In genomic region chr7:50939026-50939425, GRCh38 we compare ENCODE assay signal across 19 cellular contexts.
A peak's percentile ranks its signal among the peaks of the same experiment; 100 is the strongest.
DNase-seq lines count a peak whose midpoint lies in the region; ATAC-seq and TF ChIP-seq lines count a peak whose summit lies in the region.
"Had no signal": no experiment of that assay in that cellular context is flagged by ENCODE, and none has a peak within 500 bp of the region (broad histone marks: within the 10 kb centered on the region; RNA-seq: fewer than 3 reads in every experiment).

No MANE protein-coding gene starts in this region.

- H3K18ac ChIP-seq in IMR-90 (ENCODE audit: low read depth, low read length) = no peak overlapping the region

- no peaks in the 10 kb centered on the region for H3K9me1 ChIP-seq in IMR-90 (ENCODE audit: insufficient read depth, low read length)

- H3K9me3 ChIP-seq in IMR-90 (ENCODE audit: control insufficient read depth, insufficient read depth, low read length) = no peaks in the 10 kb centered on the region
- H3K9me3 ChIP-seq in neural progenitor cell (ENCODE audit: low read depth) = no peaks in the 10 kb centered on the region
- H3K9me3 ChIP-seq in transverse colon = no peaks in the 10 kb centered on the region
- no peaks in the 10 kb centered on the region for H3K9me3 ChIP-seq in CD8-positive, alpha-beta memory T cell (ENCODE audit: low read length)
- H3K9me3 ChIP-seq in lower lobe of right lung = no peaks in the 10 kb centered on the region
- H3K9me3 ChIP-seq: colonic mucosa, Peyer's patch had no signal

- H2BK5ac ChIP-seq in IMR-90 (ENCODE audit: low read depth, low read length, poor library complexity, severe bottlenecking) = no peak overlapping the region

- no peaks in the 10 kb centered on the region for H3F3A ChIP-seq in neural progenitor cell (ENCODE audit: low read depth)

- H3K27me3 Mint-ChIP-seq in neural progenitor cell (ENCODE audit: insufficient read depth, low read depth) = peaks cover 3% of the 10 kb centered on the region
- H3K27me3 Mint-ChIP-seq in CD8-positive, alpha-beta memory T cell = peaks cover 18 to 43% of the 10 kb centered on the region in 2 donors

- dilution Hi-C loops in IMR-90 (cut with HindIII; ENCODE audit: low sequenced_read_pairs, unreplicated experiment) = no loop called here

- POLR2A ChIA-PET in IMR-90 (lab: Charles Lee; ENCODE audit: unreplicated experiment) = no interaction called here
- POLR2A ChIA-PET in CD8-positive, alpha-beta memory T cell (lab: Charles Lee) = no interaction called here

- in situ Hi-C loops in IMR-90 (cut with MboI; ENCODE audit: low sequenced_read_pairs) (no loop called here), transverse colon (cut with MboI; ENCODE audit: low pct_ligation_motif_present in 1 of 4, low pct_unique_long_range_greater_than_20kb in 1 of 4, low sequenced_read_pairs in 3 of 4) (no loop called here)

- H3K4me3 Mint-ChIP-seq in neural progenitor cell = no peak overlapping the region
- no peak overlapping the region for H3K4me3 Mint-ChIP-seq in CD8-positive, alpha-beta memory T cell
- H3K4me3 Mint-ChIP-seq: activated CD4-positive, alpha-beta memory T cell treated with anti-CD3 and anti-CD28 coated beads for 36 hours; activated T-cell treated with anti-CD3 and anti-CD28 coated beads, Interleukin-2, amount 50 U/mL, for 24 hours; B cell; HFFc6; natural killer cell treated with Interleukin-12 subunit alpha and Interleukin-12 subunit beta and Interleukin-15 and Interleukin-18, amount 100 ng/mL, for 72 hours had no signal

- H2BK15ac ChIP-seq in IMR-90 (ENCODE audit: low read depth, low read length) = no peak overlapping the region

- no peak overlapping the region for H3K4me3 ChIP-seq in IMR-90 (ENCODE audit: insufficient read depth, low read depth, low read length)
- no peak overlapping the region for H3K4me3 ChIP-seq in choroid plexus epithelial cell (ENCODE audit: low read depth, low read length)
- H3K4me3 ChIP-seq in neural progenitor cell = no peak overlapping the region
- H3K4me3 ChIP-seq in transverse colon = no peak overlapping the region
- no peak overlapping the region for H3K4me3 ChIP-seq in CD8-positive, alpha-beta memory T cell (ENCODE audit: low read length)
- H3K4me3 ChIP-seq in lower lobe of right lung = no peak overlapping the region
- H3K4me3 ChIP-seq: colonic mucosa, gastroesophageal sphincter, Peyer's patch, right atrium auricular region had no signal

- H2AK9ac ChIP-seq in IMR-90 (replicated peaks; ENCODE audit: low read depth, low read length, poor library complexity) = no peak overlapping the region

- no peak overlapping the region for H3K56ac ChIP-seq in IMR-90 (ENCODE audit: extremely low read depth, insufficient read depth, low read length)

- H3K9me3 Mint-ChIP-seq in neural progenitor cell = peaks cover 8% of the 10 kb centered on the region
- H3K9me3 Mint-ChIP-seq in CD8-positive, alpha-beta memory T cell = peaks cover 0 to 18% (median 2%) of the 10 kb centered on the region in 5 donors
- H3K9me3 Mint-ChIP-seq: activated CD4-positive, alpha-beta memory T cell treated with anti-CD3 and anti-CD28 coated beads for 36 hours; HFFc6 had no signal

- no peak overlapping the region for H2AK5ac ChIP-seq in IMR-90 (ENCODE audit: low read depth, low read length)

- H3K4me2 ChIP-seq in IMR-90 (ENCODE audit: low read depth, low read length) (no peak overlapping the region), neural progenitor cell (no peak overlapping the region)

- TF ChIP-seq EP300 in transverse colon (IDR thresholded peaks at IDR 0.05; ENCODE audit: low read depth) = no peak

- no peaks in the 10 kb centered on the region for H3K79me2 ChIP-seq in neural progenitor cell (ENCODE audit: low read depth)

- H3K4me1 Mint-ChIP-seq in neural progenitor cell = peaks cover 6% of the 10 kb centered on the region
- H3K4me1 Mint-ChIP-seq in CD8-positive, alpha-beta memory T cell = no peaks in the 10 kb centered on the region
- H3K4me1 Mint-ChIP-seq: B cell had no signal

- no peak for TF ChIP-seq POLR2A in IMR-90 (IDR thresholded peaks at IDR 0.05; ENCODE audit: low read depth, low read length)
- TF ChIP-seq POLR2A in transverse colon (IDR thresholded peaks at IDR 0.05) = no peak

- H4K20me1 ChIP-seq in IMR-90 (ENCODE audit: insufficient read depth, low read length) (no peaks in the 10 kb centered on the region), neural progenitor cell (ENCODE audit: low read depth) (no peaks in the 10 kb centered on the region)

- no TSS peak for BruUV-seq in IMR-90 (replicated peaks; lab: Mats Ljungman, UMichigan)

- no peak overlapping the region for H3K4ac ChIP-seq in IMR-90 (ENCODE audit: low read depth, low read length)

- whole genome bisulfite sequencing in IMR-90 (ENCODE audit: extremely low coverage in 2 of 2, insufficient read length in 1 of 2), 2 experiments = 0% methylated on average over 2 of the region's 4 CpGs; no CpG with 5 or more reads in 1 of the 2 experiments
- 52 to 88% methylated on average over 1 to 4 of the region's 4 CpGs for WGBS in transverse colon (ENCODE audit: low coverage in 1 of 2), 2 donors

- no peak overlapping the region for H4K8ac ChIP-seq in IMR-90 (ENCODE audit: low read depth in 2 of 2, low read length in 2 of 2)

- no peak overlapping the region for H2BK120ac ChIP-seq in IMR-90 (ENCODE audit: low read depth, low read length)

- no peak overlapping the region for H3K27ac ChIP-seq in IMR-90 (ENCODE audit: insufficient read depth, low read length)
- H3K27ac ChIP-seq in neural progenitor cell = no peak overlapping the region
- H3K27ac ChIP-seq in transverse colon = no peak overlapping the region
- no peak overlapping the region for H3K27ac ChIP-seq in CD8-positive, alpha-beta memory T cell (ENCODE audit: low read depth, low read length)
- no peak overlapping the region for H3K27ac ChIP-seq in lower lobe of right lung
- H3K27ac ChIP-seq: colonic mucosa, gastroesophageal sphincter, Peyer's patch, right atrium auricular region had no signal

- H4K91ac ChIP-seq in IMR-90 (ENCODE audit: insufficient read depth, low read depth, low read length) = no peak overlapping the region

- H3K4me1 ChIP-seq in IMR-90 (ENCODE audit: control insufficient read depth, insufficient read depth, low read length) = no peaks in the 10 kb centered on the region
- no peaks in the 10 kb centered on the region for H3K4me1 ChIP-seq in neural progenitor cell
- no peaks in the 10 kb centered on the region for H3K4me1 ChIP-seq in transverse colon
- no peaks in the 10 kb centered on the region for H3K4me1 ChIP-seq in CD8-positive, alpha-beta memory T cell (ENCODE audit: insufficient read depth, low read length)
- H3K4me1 ChIP-seq in lower lobe of right lung = no peaks in the 10 kb centered on the region
- H3K4me1 ChIP-seq: colonic mucosa, gastroesophageal sphincter, Peyer's patch, right atrium auricular region had no signal

- DNase-seq in DMS 273 (lab: John Stamatoyannopoulos, UW; ENCODE audit: unreplicated experiment) = peak; percentile 71
- peak; percentile 16 for DNase-seq in IMR-90
- peak; percentile 48 for DNase-seq in choroid plexus epithelial cell (ENCODE audit: low read depth)
- DNase-seq in neural progenitor cell (ENCODE audit: low spot score) = no peak
- DNase-seq in transverse colon = no peak
- no peak for DNase-seq in CD8-positive, alpha-beta memory T cell
- no peak for DNase-seq in activated gamma-delta T cell treated with Interleukin-2 at 50 U/mL for 16 hours
- DNase-seq in lower lobe of right lung = no peak
- DNase-seq: activated CD4-positive, alpha-beta memory T cell treated with anti-CD3 and anti-CD28 coated beads for 36 hours; activated T-cell treated with anti-CD3 and anti-CD28 coated beads, Interleukin-2, amount 50 U/mL, for 24 hours; colonic mucosa; HFFc6; NCI-H2029 treated with DMSO at 0.1 percent for 48 hours; Peyer's patch; stimulated activated CD4-positive, alpha-beta T cell treated with anti-CD3 and anti-CD28 coated beads, Interleukin-1b, Interleukin-23, amount 100 ng/mL, for 48 hours had no signal

- H3K27ac Mint-ChIP-seq in neural progenitor cell = peak overlapping the region; percentile 57
- H3K27ac Mint-ChIP-seq in CD8-positive, alpha-beta memory T cell = no peak overlapping the region
- H3K27ac Mint-ChIP-seq: activated CD4-positive, alpha-beta memory T cell treated with anti-CD3 and anti-CD28 coated beads for 36 hours; activated T-cell treated with anti-CD3 and anti-CD28 coated beads, Interleukin-2, amount 50 U/mL, for 24 hours; B cell; HFFc6; natural killer cell treated with Interleukin-12 subunit alpha and Interleukin-12 subunit beta and Interleukin-15 and Interleukin-18, amount 100 ng/mL, for 72 hours had no signal

- no peaks in the 10 kb centered on the region for H3K36me3 Mint-ChIP-seq in neural progenitor cell
- no peaks in the 10 kb centered on the region for H3K36me3 Mint-ChIP-seq in CD8-positive, alpha-beta memory T cell
- H3K36me3 Mint-ChIP-seq: activated CD4-positive, alpha-beta memory T cell treated with anti-CD3 and anti-CD28 coated beads for 36 hours had no signal

- no peaks in the 10 kb centered on the region for H3K36me3 ChIP-seq in IMR-90 (ENCODE audit: control insufficient read depth, insufficient read depth, low read length)
- no peaks in the 10 kb centered on the region for H3K36me3 ChIP-seq in neural progenitor cell
- H3K36me3 ChIP-seq in transverse colon = no peaks in the 10 kb centered on the region
- no peaks in the 10 kb centered on the region for H3K36me3 ChIP-seq in CD8-positive, alpha-beta memory T cell (ENCODE audit: insufficient read depth, low read length)
- H3K36me3 ChIP-seq in lower lobe of right lung = no peaks in the 10 kb centered on the region
- H3K36me3 ChIP-seq: colonic mucosa, gastroesophageal sphincter, Peyer's patch, right atrium auricular region had no signal

- no peak overlapping the region for H3K14ac ChIP-seq in IMR-90 (replicated peaks; ENCODE audit: low read depth, low read length)

- H3K79me1 ChIP-seq in IMR-90 (ENCODE audit: low read depth in 1 of 2, low read length in 2 of 2) = no peaks in the 10 kb centered on the region

- intact Hi-C loops in IMR-90 (cut with micrococcal nuclease) (no loop called here), transverse colon (cut with DNase I; ENCODE audit: low total_unique reads) (no loop called here), lower lobe of right lung (cut with DNase I) (no loop called here)

- no peak overlapping the region for H3K9ac ChIP-seq in IMR-90 (ENCODE audit: low read depth, low read length)
- H3K9ac ChIP-seq in neural progenitor cell = no peak overlapping the region

- CTCF ChIA-PET in IMR-90 (lab: Yijun Ruan, JAX) = no interaction called here
- CTCF ChIA-PET in CD8-positive, alpha-beta memory T cell (lab: Charles Lee) = no interaction called here

- no peak overlapping the region for H4K5ac ChIP-seq in IMR-90 (ENCODE audit: low read depth, low read length)

- no peak overlapping the region for H2BK20ac ChIP-seq in IMR-90 (ENCODE audit: low read depth, low read length)

- TF ChIP-seq RAD21 in IMR-90 (IDR thresholded peaks at IDR 0.05; ENCODE audit: low read length) = no peak

- H3K27me3 ChIP-seq in IMR-90 (ENCODE audit: control insufficient read depth, insufficient read depth, low read length) = peaks cover 2% of the 10 kb centered on the region
- no peaks in the 10 kb centered on the region for H3K27me3 ChIP-seq in neural progenitor cell
- no peaks in the 10 kb centered on the region for H3K27me3 ChIP-seq in transverse colon
- H3K27me3 ChIP-seq in CD8-positive, alpha-beta memory T cell (ENCODE audit: insufficient read depth, low read length, poor library complexity, severe bottlenecking) = no peaks in the 10 kb centered on the region
- H3K27me3 ChIP-seq in lower lobe of right lung (ENCODE audit: low read depth) = no peaks in the 10 kb centered on the region
- H3K27me3 ChIP-seq: colonic mucosa, gastroesophageal sphincter, Peyer's patch, right atrium auricular region had no signal

- ATAC-seq in IMR-90 (ENCODE audit: low read depth) = no peak
- no peak for ATAC-seq in lower lobe of right lung
- ATAC-seq: gastroesophageal sphincter; natural killer cell treated with Interleukin-12 subunit alpha and Interleukin-12 subunit beta and Interleukin-15 and Interleukin-18, amount 100 ng/mL, for 72 hours had no signal

- no peak for TF ChIP-seq CTCF in IMR-90 (conservative IDR thresholded peaks at IDR 0.05; ENCODE audit: low read depth, low read length)
- TF ChIP-seq CTCF in choroid plexus epithelial cell (conservative IDR thresholded peaks at IDR 0.05; ENCODE audit: low read depth, low read length) = no peak
- TF ChIP-seq CTCF in neural progenitor cell (IDR thresholded peaks at IDR 0.05) = no peak
- no peak for TF ChIP-seq CTCF in transverse colon (IDR thresholded peaks at IDR 0.05)
- no peak for TF ChIP-seq CTCF in lower lobe of right lung (IDR thresholded peaks at IDR 0.05)

- no peak overlapping the region for H2AFZ ChIP-seq in IMR-90 (replicated peaks; ENCODE audit: low read length, poor library complexity)
- H2AFZ ChIP-seq in neural progenitor cell (replicated peaks) = no peak overlapping the region

- no peak overlapping the region for H3K23ac ChIP-seq in IMR-90 (ENCODE audit: low read depth, low read length)

Comparison
In these comparisons a context has a peak if more than half of its experiments do, and no peak if none do; other contexts are left out.
1. DNase-seq: peak in DMS 273 (single experiment), IMR-90 (single experiment) and choroid plexus epithelial cell (single experiment); none in neural progenitor cell (single experiment), transverse colon (single experiment), CD8-positive, alpha-beta memory T cell (0 of 5), activated gamma-delta T cell treated with Interleukin-2 at 50 U/mL for 16 hours (single experiment) and lower lobe of right lung (single experiment).